ENCODE assay signal across 15 cellular contexts in the genomic region with DNA sequence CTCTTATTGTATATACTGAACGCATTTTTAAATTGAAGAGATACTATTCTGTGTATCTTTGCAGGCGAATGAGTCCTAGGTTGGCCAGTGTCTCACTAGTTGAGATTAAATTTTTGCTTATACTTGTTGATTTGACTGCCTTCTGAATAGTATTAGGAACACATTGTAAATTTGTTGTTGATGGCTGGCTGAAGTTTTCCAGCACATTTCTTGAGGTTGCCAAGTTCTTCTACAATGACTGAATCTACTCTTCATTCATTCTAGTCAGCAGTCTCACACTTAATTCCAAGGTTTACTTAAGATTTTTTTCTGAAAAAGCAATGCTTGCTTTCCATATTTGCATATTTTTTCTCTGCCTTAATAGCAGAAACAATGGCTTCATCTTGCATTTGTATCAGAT.
DNase-seq lines count a peak whose midpoint lies in the region; ATAC-seq and TF ChIP-seq lines count a peak whose summit lies in the region.
"Had no signal": no experiment of that assay in that cellular context is flagged by ENCODE, and none has a peak within 500 bp of the region (broad histone marks: within the 10 kb centered on the region; RNA-seq: fewer than 3 reads in every experiment).

No MANE protein-coding gene starts in this region.

- peaks cover 30 to 56% (median 53%) of the 10 kb centered on the region in 4 donors for H3K4me1 Mint-ChIP-seq in CD4-positive, CD25-positive, alpha-beta regulatory T cell
- peaks cover 21 to 56% of the 10 kb centered on the region in 2 donors for H3K4me1 Mint-ChIP-seq in effector memory CD8-positive, alpha-beta T cell (ENCODE audit: low read depth in 2 of 2)

- ATAC-seq in CD4-positive, CD25-positive, alpha-beta regulatory T cell (ENCODE audit: low read depth in 2 of 2): no peak
- no peak for ATAC-seq in effector memory CD8-positive, alpha-beta T cell (replicated peaks)
- ATAC-seq in left lung (peak; percentile 33), aorta (ENCODE audit: low FRiP score) (no peak), HG03571 (IDR thresholded peaks at IDR 0.05; ENCODE audit: unreplicated experiment) (no peak)
- ATAC-seq: K562 had no signal

- H2AFZ ChIP-seq in GM23248: no peak overlapping the region

- no peak overlapping the region for H3K4me3 Mint-ChIP-seq in CD4-positive, CD25-positive, alpha-beta regulatory T cell
- H3K4me3 Mint-ChIP-seq in effector memory CD8-positive, alpha-beta T cell: no peak overlapping the region
- H3K4me3 Mint-ChIP-seq: CD14-positive monocyte had no signal

- no peak overlapping the region for H3K27ac ChIP-seq in CD4-positive, CD25-positive, alpha-beta regulatory T cell (ENCODE audit: insufficient read depth, low read length, poor library complexity, severe bottlenecking)
- no peak overlapping the region for H3K27ac ChIP-seq in GM23248
- no peak overlapping the region for H3K27ac ChIP-seq in left lung
- no peak overlapping the region for H3K27ac ChIP-seq in aorta (ENCODE audit: low read depth in 1 of 2, low read length in 2 of 2)
- H3K27ac ChIP-seq: SJSA1 had no signal

- H3K9me3 ChIP-seq in CD4-positive, CD25-positive, alpha-beta regulatory T cell (ENCODE audit: control insufficient read depth in 2 of 2, low read length in 2 of 2): peaks cover 7 to 16% of the 10 kb centered on the region in 2 experiments
- no peaks in the 10 kb centered on the region for H3K9me3 ChIP-seq in GM23248 (ENCODE audit: low read depth)
- peaks cover 0 to 19% of the 10 kb centered on the region in 2 donors for H3K9me3 ChIP-seq in left lung
- H3K9me3 ChIP-seq in aorta (ENCODE audit: control insufficient read depth, low read length): peaks cover 2% of the 10 kb centered on the region

- peaks cover 0 to 17% (median 4%) of the 10 kb centered on the region in 7 donors for H3K9me3 Mint-ChIP-seq in CD4-positive, CD25-positive, alpha-beta regulatory T cell
- H3K9me3 Mint-ChIP-seq in effector memory CD8-positive, alpha-beta T cell: no peaks in the 10 kb centered on the region

- intact Hi-C loops in left lung (cut with DNase I): no loop called here
- intact Hi-C loops in aorta (cut with DNase I): no loop called here

- in situ Hi-C loops in GM23248 (cut with MboI): no loop called here

- H3K27me3 Mint-ChIP-seq in CD4-positive, CD25-positive, alpha-beta regulatory T cell: no peaks in the 10 kb centered on the region
- no peaks in the 10 kb centered on the region for H3K27me3 Mint-ChIP-seq in effector memory CD8-positive, alpha-beta T cell

- H3F3A ChIP-seq in GM23248 (ENCODE audit: insufficient read depth): peaks cover 17% of the 10 kb centered on the region

- H3K27me3 ChIP-seq in CD4-positive, CD25-positive, alpha-beta regulatory T cell (ENCODE audit: control insufficient read depth, insufficient read depth, low read length): no peaks in the 10 kb centered on the region
- no peaks in the 10 kb centered on the region for H3K27me3 ChIP-seq in GM23248 (replicated peaks; ENCODE audit: insufficient read depth)
- H3K27me3 ChIP-seq in left lung: no peaks in the 10 kb centered on the region
- H3K27me3 ChIP-seq in aorta (ENCODE audit: control insufficient read depth in 1 of 2, insufficient read depth in 2 of 2, low read length in 1 of 2): no peaks in the 10 kb centered on the region
- H3K27me3 ChIP-seq: SJSA1 had no signal

- H3K4me2 ChIP-seq in GM23248 (ENCODE audit: unreplicated experiment): no peak overlapping the region

- no peak for TF ChIP-seq CTCF in left lung (IDR thresholded peaks at IDR 0.05)

- peaks cover 100% of the 10 kb centered on the region for H3K79me2 ChIP-seq in GM23248 (ENCODE audit: insufficient read depth)

- H3K9me2 ChIP-seq in GM23248 (ENCODE audit: insufficient read depth): no peaks in the 10 kb centered on the region

- DNase-seq in CD4-positive, CD25-positive, alpha-beta regulatory T cell: no peak
- peak; percentile 13 for DNase-seq in GM23248
- no peak for DNase-seq in effector memory CD8-positive, alpha-beta T cell
- DNase-seq in left lung: no peak
- DNase-seq in aorta: no peak
- DNase-seq in Ammon's horn (ENCODE audit: low spot score): no peak
- DNase-seq: Calu3, DMS79, NCI-H1092, NCI-H2227 treated with DMSO at 0.1 percent for 48 hours, RPMI8226 had no signal

- peaks cover 32% of the 10 kb centered on the region for H3K36me3 Mint-ChIP-seq in CD4-positive, CD25-positive, alpha-beta regulatory T cell
- H3K36me3 Mint-ChIP-seq in effector memory CD8-positive, alpha-beta T cell (ENCODE audit: insufficient read depth): no peaks in the 10 kb centered on the region

- peak overlapping the region in 2 of 3 donors; percentile 58 to 71 for H3K27ac Mint-ChIP-seq in CD4-positive, CD25-positive, alpha-beta regulatory T cell
- H3K27ac Mint-ChIP-seq in effector memory CD8-positive, alpha-beta T cell: peak overlapping the region; percentile 62 to 83

- WGBS in GM23248 (ENCODE audit: low coverage in 1 of 2, low lambda C conversion rate in 2 of 2, missing lambda C conversion rate in 2 of 2), 2 experiments: 26 to 36% methylated on average over 2 of the region's 2 CpGs
- WGBS in aorta, 2 donors: 60 to 76% methylated on average over 2 of the region's 2 CpGs

- H4K20me1 ChIP-seq in GM23248 (ENCODE audit: insufficient read depth): peaks cover 6% of the 10 kb centered on the region; the same call in 1 of the 2 replicates

- peaks cover 11% of the 10 kb centered on the region for H3K4me1 ChIP-seq in CD4-positive, CD25-positive, alpha-beta regulatory T cell (ENCODE audit: control insufficient read depth, insufficient read depth, low read length, poor library complexity, severe bottlenecking)
- H3K4me1 ChIP-seq in GM23248 (ENCODE audit: insufficient read depth): peaks cover 20% of the 10 kb centered on the region
- H3K4me1 ChIP-seq in left lung: peaks cover 4 to 20% of the 10 kb centered on the region in 2 donors
- no peaks in the 10 kb centered on the region for H3K4me1 ChIP-seq in aorta (ENCODE audit: control insufficient read depth in 1 of 2, insufficient read depth in 2 of 2, low read length in 2 of 2)

- H3K9ac ChIP-seq in GM23248: no peak overlapping the region

- H3K4me3 ChIP-seq in CD4-positive, CD25-positive, alpha-beta regulatory T cell (ENCODE audit: low read depth, low read length): no peak overlapping the region
- H3K4me3 ChIP-seq in GM23248 (no peak overlapping the region), left lung (no peak overlapping the region), aorta (ENCODE audit: low read length in 2 of 2) (no peak overlapping the region)
- H3K4me3 ChIP-seq: K562, SJSA1 had no signal

- no peaks in the 10 kb centered on the region for H3K36me3 ChIP-seq in CD4-positive, CD25-positive, alpha-beta regulatory T cell (ENCODE audit: control insufficient read depth, insufficient read depth, low read length)
- H3K36me3 ChIP-seq in GM23248 (ENCODE audit: low read depth) (peaks cover 4% of the 10 kb centered on the region; the same call in 1 of the 2 replicates), left lung (no peaks in the 10 kb centered on the region), aorta (ENCODE audit: control insufficient read depth in 1 of 2, insufficient read depth in 2 of 2, low read length in 1 of 2) (no peaks in the 10 kb centered on the region)
